Comparison of ENCODE assay signal across 11 cellular contexts in genomic region chr14:93789366-93790130, GRCh38. TPM values are rescaled to one million over a fixed set of nuclear protein-coding genes. Genes with fewer than 3 reads are reported as not detected.
DNase-seq lines count a peak whose midpoint lies in the region; ATAC-seq and TF ChIP-seq lines count a peak whose summit lies in the region.
"Had no signal": no experiment of that assay in that cellular context is flagged by ENCODE, and none has a peak within 500 bp of the region (broad histone marks: within the 10 kb centered on the region; RNA-seq: fewer than 3 reads in every experiment).

No MANE protein-coding gene starts in this region.

- no peaks in the 10 kb centered on the region for H3K79me1 ChIP-seq in mesendoderm (ENCODE audit: low read length)

- no peak overlapping the region for H3K18ac ChIP-seq in mesendoderm (ENCODE audit: low read length)

- peak overlapping the region; percentile 33 for H3K4me2 ChIP-seq in mesendoderm (ENCODE audit: low read length)

- no peak for TF ChIP-seq CTCF in tibial artery (IDR thresholded peaks at IDR 0.05)
- TF ChIP-seq CTCF in RWPE1 (conservative IDR thresholded peaks at IDR 0.05; ENCODE audit: low read depth): no peak

- no peak overlapping the region for H3K23ac ChIP-seq in mesendoderm (ENCODE audit: low read length)

- H2BK5ac ChIP-seq in mesendoderm (ENCODE audit: low read length): peak overlapping the region; percentile 7

- no peaks in the 10 kb centered on the region for H3K9me3 ChIP-seq in tibial artery
- H3K9me3 ChIP-seq: left lung had no signal

- H3K36me3 ChIP-seq in mesendoderm (ENCODE audit: control insufficient read depth, insufficient read depth, low read length): no peaks in the 10 kb centered on the region
- no peaks in the 10 kb centered on the region for H3K36me3 ChIP-seq in tibial artery
- H3K36me3 ChIP-seq: left lung had no signal

- H4K5ac ChIP-seq in mesendoderm (ENCODE audit: low read length): peak overlapping the region; percentile 30

- CTCF ChIA-PET in RWPE1 (lab: Yijun Ruan, JAX): interaction anchor here (0.6 to 0.8 kb wide), 2 partner anchors 40 to 135 kb away, joined by 3 to 5 read pairs; no protein-coding TSS in a partner anchor

- H3K9ac ChIP-seq in mesendoderm (ENCODE audit: low read length): peak overlapping the region; percentile 85

- H3K79me2 ChIP-seq in mesendoderm (ENCODE audit: control insufficient read depth, insufficient read depth, low read length): no peaks in the 10 kb centered on the region

- H3K4ac ChIP-seq in mesendoderm (ENCODE audit: low read depth, low read length): peak overlapping the region; percentile 22

- H3K27ac ChIP-seq in caudate nucleus (ENCODE audit: low read depth, low read length) (peak overlapping the region; percentile 90), mesendoderm (ENCODE audit: low read depth, low read length) (peak overlapping the region; percentile 32), tibial artery (peak overlapping the region; percentile 80 to 82), RWPE1 (no peak overlapping the region)
- H3K27ac ChIP-seq: left lung had no signal

- POLR2A ChIA-PET in RWPE1 (lab: Yijun Ruan, JAX; ENCODE audit: low non-redundant PET): no interaction called here

- H2BK120ac ChIP-seq in mesendoderm (ENCODE audit: low read depth, low read length): no peak overlapping the region

- H3K4me3 ChIP-seq in mesendoderm (ENCODE audit: low read length) (no peak overlapping the region), tibial artery (peak overlapping the region; percentile 58 to 69)

- intact Hi-C loops in tibial artery (cut with DNase I; ENCODE audit: low total_unique reads): loop anchor here (5.0 to 10.0 kb wide), 4 partner anchors 32 to 1145 kb away; no protein-coding TSS in a partner anchor

- DNase-seq in NCI-H1105 treated with DMSO at 0.1 percent for 48 hours (lab: John Stamatoyannopoulos, UW): peak; percentile 30
- DNase-seq in NCI-H1105 (lab: John Stamatoyannopoulos, UW): no peak
- DNase-seq in caudate nucleus (lab: John Stamatoyannopoulos, UW): peak in 3 of 61 donors; percentile 63 to 73 (median 64)
- DNase-seq in mesendoderm: peak; percentile 65
- DNase-seq in tibial artery: peak in 1 of 2 donors; percentile 35
- DNase-seq in RWPE1 (ENCODE audit: low spot score): no peak
- no peak for DNase-seq in activated CD4-positive, alpha-beta T cell treated with anti-CD3 and anti-CD28 coated beads for 1 hour
- DNase-seq: effector CD8-positive, alpha-beta T cell; GOT3; left lung had no signal

- ATAC-seq in GM18520 (IDR thresholded peaks at IDR 0.05; ENCODE audit: unreplicated experiment): no peak

- H3K4me1 ChIP-seq in mesendoderm (ENCODE audit: control insufficient read depth, low read depth, low read length) (peaks cover 9% of the 10 kb centered on the region), tibial artery (peaks cover 5 to 27% (median 27%) of the 10 kb centered on the region in 4 donors)

- peak overlapping the region; percentile 92 for H3K56ac ChIP-seq in mesendoderm (ENCODE audit: low read length)

- H2BK15ac ChIP-seq in mesendoderm (replicated peaks; ENCODE audit: low read depth): no peak overlapping the region

- H2AK5ac ChIP-seq in mesendoderm (ENCODE audit: low read length): no peak overlapping the region

- no peaks in the 10 kb centered on the region for H3K27me3 ChIP-seq in mesendoderm (ENCODE audit: insufficient read depth, low read length, poor library complexity)
- no peaks in the 10 kb centered on the region for H3K27me3 ChIP-seq in tibial artery

- no CpG with 5 or more reads among the region's 18 CpGs for WGBS in mesendoderm (ENCODE audit: extremely low coverage, insufficient coverage, low lambda C conversion rate)

- H4K8ac ChIP-seq in mesendoderm (ENCODE audit: low read depth, low read length): no peak overlapping the region

RNA-seq across cellular contexts. Expression of gene PRIMA1, which starts 1.3 kb away (rescaled TPM):
- polyA plus RNA-seq in mesendoderm (2013, experiment 1 of 2): 3.5 TPM
- 3.5 TPM for polyA plus RNA-seq in mesendoderm (2013, experiment 2 of 2)

Comparison
In these comparisons a context has a peak if more than half of its experiments do, and no peak if none do; other contexts are left out.
1. DNase-seq: peak in NCI-H1105 treated with DMSO at 0.1 percent for 48 hours (single experiment) and mesendoderm (single experiment); none in NCI-H1105 (single experiment), RWPE1 (single experiment) and activated CD4-positive, alpha-beta T cell treated with anti-CD3 and anti-CD28 coated beads for 1 hour (single experiment).